Comparison of ENCODE assay signal across 1 cellular context in the genomic region with DNA sequence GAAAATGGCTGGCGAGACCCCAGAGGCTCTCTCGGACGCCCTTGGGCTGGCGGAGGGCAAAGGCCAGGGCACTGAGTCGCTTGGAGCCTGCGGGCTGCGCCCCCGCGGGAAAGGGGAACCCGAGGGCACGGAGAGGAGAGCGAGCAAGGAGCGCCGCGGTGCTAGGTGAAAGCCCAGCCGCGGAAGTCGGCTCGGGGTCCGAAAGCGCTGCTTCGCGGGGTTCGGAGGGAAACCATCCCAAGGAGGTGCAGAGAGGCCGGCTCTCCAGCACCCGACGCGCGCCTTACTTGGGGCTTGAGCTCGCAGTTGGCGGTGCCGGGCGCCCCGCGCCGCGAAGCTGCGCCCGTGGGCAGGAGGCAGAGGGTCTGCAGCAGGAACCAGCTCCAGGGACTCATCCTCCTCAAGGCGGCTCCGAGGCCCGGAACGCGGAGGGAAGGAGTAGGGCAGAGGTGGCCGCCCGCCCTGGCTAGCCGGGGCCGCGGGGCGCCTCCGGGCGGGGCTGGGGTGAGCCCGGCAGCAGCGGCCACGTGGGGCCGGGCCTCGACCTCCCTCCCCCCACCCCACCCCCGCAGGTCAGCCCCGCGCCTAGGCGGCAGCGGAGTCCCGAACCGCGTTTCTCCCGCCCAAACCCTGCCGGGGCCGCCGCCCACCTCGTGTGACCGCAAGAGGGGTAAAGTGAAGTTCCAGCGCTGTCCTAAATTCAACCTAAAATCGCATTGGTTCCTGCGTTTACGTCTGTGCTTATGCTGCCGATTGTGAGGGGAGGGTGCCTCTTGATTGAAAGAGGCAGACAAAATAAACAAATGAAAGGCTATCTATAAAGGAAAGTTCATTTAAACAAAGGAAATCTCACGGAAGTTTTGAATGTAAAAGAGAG.
TF ChIP-seq lines count a peak whose summit lies in the region.

A gene with protein sequence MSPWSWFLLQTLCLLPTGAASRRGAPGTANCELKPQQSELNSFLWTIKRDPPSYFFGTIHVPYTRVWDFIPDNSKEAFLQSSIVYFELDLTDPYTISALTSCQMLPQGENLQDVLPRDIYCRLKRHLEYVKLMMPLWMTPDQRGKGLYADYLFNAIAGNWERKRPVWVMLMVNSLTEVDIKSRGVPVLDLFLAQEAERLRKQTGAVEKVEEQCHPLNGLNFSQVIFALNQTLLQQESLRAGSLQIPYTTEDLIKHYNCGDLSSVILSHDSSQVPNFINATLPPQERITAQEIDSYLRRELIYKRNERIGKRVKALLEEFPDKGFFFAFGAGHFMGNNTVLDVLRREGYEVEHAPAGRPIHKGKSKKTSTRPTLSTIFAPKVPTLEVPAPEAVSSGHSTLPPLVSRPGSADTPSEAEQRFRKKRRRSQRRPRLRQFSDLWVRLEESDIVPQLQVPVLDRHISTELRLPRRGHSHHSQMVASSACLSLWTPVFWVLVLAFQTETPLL (minus strand): TSS at position 440 of the 877 bp plus-strand sequence. CDS start 45 bp downstream, at position 395.

TF ChIP-seq in H1, 55 proteins besides CTCF, POLR2A, EP300 and RAD21 (continued from another document):
- TF ChIP-seq KDM1A (IDR thresholded peaks at IDR 0.05; ENCODE audit: borderline replicate concordance, low read length) (no peak), POLR2AphosphoS5 (IDR thresholded peaks at IDR 0.05; ENCODE audit: low read depth, low read length) (peak; percentile 57; the same call in 1 of the 2 replicates), TEAD4 (IDR thresholded peaks at IDR 0.05; ENCODE audit: low read depth, low read length) (no peak), NRF1 (IDR thresholded peaks at IDR 0.05; ENCODE audit: low read depth, low read length) (no peak), TAF7 (optimal IDR thresholded peaks at IDR 0.05; ENCODE audit: borderline replicate concordance, low read depth, low read length) (peak; percentile 48), CHD2 (IDR thresholded peaks at IDR 0.05; ENCODE audit: low read length) (no peak), TAF1 (IDR thresholded peaks at IDR 0.05; ENCODE audit: low read depth, low read length) (peak; percentile 71), TCF12 (IDR thresholded peaks at IDR 0.05; ENCODE audit: low read depth, low read length) (no peak), HDAC6 (IDR thresholded peaks at IDR 0.05; ENCODE audit: low read depth, low read length) (no peak), GTF2F1 (IDR thresholded peaks at IDR 0.05; ENCODE audit: borderline replicate concordance, low read depth, low read length) (no peak), BCL11A (IDR thresholded peaks at IDR 0.05; ENCODE audit: low read depth in 2 of 2, low read length in 2 of 2) (no peak), GABPA (IDR thresholded peaks at IDR 0.05; ENCODE audit: borderline replicate concordance, insufficient read depth, low read length) (0 out of 2 replicates have a peak, but pooled peaks have one; percentile 10), CHD7 (IDR thresholded peaks at IDR 0.05; ENCODE audit: insufficient replicate concordance, low read length) (no peak), RNF2 (IDR thresholded peaks at IDR 0.05; ENCODE audit: borderline replicate concordance, low read depth, low read length, missing control alignments, poor library complexity, severe bottlenecking) (peak; percentile 32), SUZ12 (IDR thresholded peaks at IDR 0.05; ENCODE audit: low read length) (peak; percentile 82; the same call in 1 of the 2 replicates), EGR1 (IDR thresholded peaks at IDR 0.05; ENCODE audit: borderline replicate concordance, low read depth, low read length) (peak; percentile 70; the same call in 1 of the 2 replicates), KDM4A (IDR thresholded peaks at IDR 0.05; ENCODE audit: low read depth, low read length, severe bottlenecking) (peak; percentile 95), E2F6 (IDR thresholded peaks at IDR 0.05) (peak; percentile 95), SP2 (IDR thresholded peaks at IDR 0.05; ENCODE audit: low read length) (no peak), USF2 (IDR thresholded peaks at IDR 0.05; ENCODE audit: low read length) (0 out of 2 replicates have a peak, but pooled peaks have one; percentile 28), RFX5 (IDR thresholded peaks at IDR 0.05; ENCODE audit: borderline replicate concordance, low read depth, low read length) (no peak), EZH2 (IDR thresholded peaks at IDR 0.05; ENCODE audit: low read depth, low read length, severe bottlenecking) (peak; percentile 73)
- TF ChIP-seq, protein P1, sequence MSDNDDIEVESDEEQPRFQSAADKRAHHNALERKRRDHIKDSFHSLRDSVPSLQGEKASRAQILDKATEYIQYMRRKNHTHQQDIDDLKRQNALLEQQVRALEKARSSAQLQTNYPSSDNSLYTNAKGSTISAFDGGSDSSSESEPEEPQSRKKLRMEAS (IDR thresholded peaks at IDR 0.05) = peak; percentile 88
